In genomic region chr2:188425266-188425665, GRCh38 we compare ENCODE assay signal across 25 cellular contexts.
"Had no signal": no experiment of that assay in that cellular context is flagged by ENCODE, and none has a peak within 500 bp of the region (broad histone marks: within the 10 kb centered on the region; RNA-seq: fewer than 3 reads in every experiment).

No MANE protein-coding gene starts in this region.

- H3K4me3 ChIP-seq: body of pancreas, SJCRH30 had no signal

- H3K27ac ChIP-seq: body of pancreas, SJCRH30 had no signal

- H3K4me1 Mint-ChIP-seq: activated CD8-positive, alpha-beta memory T cell treated with anti-CD3 and anti-CD28 coated beads, Interleukin-2, amount 10 ng/mL, durations not matched to agents 7 days and 5 days; activated naive CD4-positive, alpha-beta T cell treated with anti-CD3 and anti-CD28 coated beads, Interleukin-2, amount 10 ng/mL, durations not matched to agents 7 days and 5 days; activated naive CD8-positive, alpha-beta T cell treated with anti-CD3 and anti-CD28 coated beads, Interleukin-2, amount 10 ng/mL, durations not matched to agents 7 days and 5 days; T-helper 17 cell had no signal

- H3K4me1 ChIP-seq: body of pancreas, SJCRH30 had no signal

- H3K36me3 ChIP-seq: SJCRH30 had no signal

- H3K4me3 Mint-ChIP-seq: activated CD8-positive, alpha-beta memory T cell treated with anti-CD3 and anti-CD28 coated beads, Interleukin-2, amount 10 ng/mL, durations not matched to agents 7 days and 5 days; activated naive CD4-positive, alpha-beta T cell treated with anti-CD3 and anti-CD28 coated beads, Interleukin-2, amount 10 ng/mL, durations not matched to agents 7 days and 5 days; activated naive CD8-positive, alpha-beta T cell treated with anti-CD3 and anti-CD28 coated beads, Interleukin-2, amount 10 ng/mL, durations not matched to agents 7 days and 5 days; activated T-cell treated with anti-CD3 and anti-CD28 coated beads, Interleukin-2, amount 50 U/mL, for 72 hours; T-helper 17 cell; WTC11 had no signal

- ATAC-seq: activated CD8-positive, alpha-beta memory T cell treated with anti-CD3 and anti-CD28 coated beads, Interleukin-2, amount 10 ng/mL, durations not matched to agents 7 days and 5 days; activated T-cell treated with anti-CD3 and anti-CD28 coated beads, Interleukin-2, amount 50 U/mL, for 72 hours; body of pancreas; Right ventricle myocardium inferior; T-helper 17 cell; WTC11 had no signal

- DNase-seq: activated CD4-positive, alpha-beta T cell treated with anti-CD3 and anti-CD28 coated beads for 48 hours; activated CD4-positive, alpha-beta T cell treated with anti-CD3 and anti-CD28 coated beads, Interleukin-2, amount 50 U/mL, for 4 hours; activated CD4-positive, CD25-positive, alpha-beta regulatory T cell treated with anti-CD3 and anti-CD28 coated beads, Interleukin-2, amount 50 U/mL, for 72 hours; activated CD8-positive, alpha-beta memory T cell treated with anti-CD3 and anti-CD28 coated beads, Interleukin-2, amount 10 ng/mL, durations not matched to agents 7 days and 5 days; activated gamma-delta T cell treated with Interleukin-2 at 50 U/mL for 16 hours; activated naive CD4-positive, alpha-beta T cell treated with anti-CD3 and anti-CD28 coated beads, Interleukin-2, amount 10 ng/mL, durations not matched to agents 7 days and 5 days; activated naive CD8-positive, alpha-beta T cell treated with anti-CD3 and anti-CD28 coated beads, Interleukin-2, amount 10 ng/mL, durations not matched to agents 7 days and 5 days; activated T-cell treated with anti-CD3 and anti-CD28 coated beads, Interleukin-2, amount 50 U/mL, for 72 hours; aorta; body of pancreas; central memory CD4-positive, alpha-beta T cell; KG1; NCI-H1048; NCI-H146; NCI-H1930; NCI-H2171; NCI-H2227 treated with DMSO at 0.1 percent for 48 hours; NCI-H526; NCI-H82; SJCRH30; T-helper 17 cell; T-helper 9 cell had no signal

- H3K9me3 Mint-ChIP-seq: activated naive CD4-positive, alpha-beta T cell treated with anti-CD3 and anti-CD28 coated beads, Interleukin-2, amount 10 ng/mL, durations not matched to agents 7 days and 5 days; activated naive CD8-positive, alpha-beta T cell treated with anti-CD3 and anti-CD28 coated beads, Interleukin-2, amount 10 ng/mL, durations not matched to agents 7 days and 5 days; activated T-cell treated with anti-CD3 and anti-CD28 coated beads, Interleukin-2, amount 50 U/mL, for 72 hours; activated T-helper 2 cell treated with anti-CD3 and anti-CD28 coated beads, Interferon-gamma antibody, Interleukin-2, Interleukin-4, amounts not matched to agents 10 μg/mL and 5 μg/mL and 100 μg/mL, durations not matched to agents 14 hours and 24 hours and 36 hours had no signal

- H3K27me3 ChIP-seq: body of pancreas, SJCRH30 had no signal

- H3K27ac Mint-ChIP-seq: activated CD8-positive, alpha-beta memory T cell treated with anti-CD3 and anti-CD28 coated beads, Interleukin-2, amount 10 ng/mL, durations not matched to agents 7 days and 5 days; activated naive CD4-positive, alpha-beta T cell treated with anti-CD3 and anti-CD28 coated beads, Interleukin-2, amount 10 ng/mL, durations not matched to agents 7 days and 5 days; activated naive CD8-positive, alpha-beta T cell treated with anti-CD3 and anti-CD28 coated beads, Interleukin-2, amount 10 ng/mL, durations not matched to agents 7 days and 5 days; activated T-cell treated with anti-CD3 and anti-CD28 coated beads, Interleukin-2, amount 50 U/mL, for 72 hours; activated T-helper 2 cell treated with anti-CD3 and anti-CD28 coated beads, Interferon-gamma antibody, Interleukin-2, Interleukin-4, amounts not matched to agents 10 μg/mL and 5 μg/mL and 100 μg/mL, durations not matched to agents 14 hours and 24 hours and 36 hours; T-helper 17 cell had no signal

- H3K27me3 Mint-ChIP-seq: activated CD8-positive, alpha-beta memory T cell treated with anti-CD3 and anti-CD28 coated beads, Interleukin-2, amount 10 ng/mL, durations not matched to agents 7 days and 5 days; activated naive CD4-positive, alpha-beta T cell treated with anti-CD3 and anti-CD28 coated beads, Interleukin-2, amount 10 ng/mL, durations not matched to agents 7 days and 5 days; activated naive CD8-positive, alpha-beta T cell treated with anti-CD3 and anti-CD28 coated beads, Interleukin-2, amount 10 ng/mL, durations not matched to agents 7 days and 5 days; T-helper 17 cell had no signal

- H3K36me3 Mint-ChIP-seq: activated CD8-positive, alpha-beta memory T cell treated with anti-CD3 and anti-CD28 coated beads, Interleukin-2, amount 10 ng/mL, durations not matched to agents 7 days and 5 days; activated naive CD4-positive, alpha-beta T cell treated with anti-CD3 and anti-CD28 coated beads, Interleukin-2, amount 10 ng/mL, durations not matched to agents 7 days and 5 days; activated naive CD8-positive, alpha-beta T cell treated with anti-CD3 and anti-CD28 coated beads, Interleukin-2, amount 10 ng/mL, durations not matched to agents 7 days and 5 days had no signal
